1 cellular context compared by ENCODE assay signal in the genomic region with DNA sequence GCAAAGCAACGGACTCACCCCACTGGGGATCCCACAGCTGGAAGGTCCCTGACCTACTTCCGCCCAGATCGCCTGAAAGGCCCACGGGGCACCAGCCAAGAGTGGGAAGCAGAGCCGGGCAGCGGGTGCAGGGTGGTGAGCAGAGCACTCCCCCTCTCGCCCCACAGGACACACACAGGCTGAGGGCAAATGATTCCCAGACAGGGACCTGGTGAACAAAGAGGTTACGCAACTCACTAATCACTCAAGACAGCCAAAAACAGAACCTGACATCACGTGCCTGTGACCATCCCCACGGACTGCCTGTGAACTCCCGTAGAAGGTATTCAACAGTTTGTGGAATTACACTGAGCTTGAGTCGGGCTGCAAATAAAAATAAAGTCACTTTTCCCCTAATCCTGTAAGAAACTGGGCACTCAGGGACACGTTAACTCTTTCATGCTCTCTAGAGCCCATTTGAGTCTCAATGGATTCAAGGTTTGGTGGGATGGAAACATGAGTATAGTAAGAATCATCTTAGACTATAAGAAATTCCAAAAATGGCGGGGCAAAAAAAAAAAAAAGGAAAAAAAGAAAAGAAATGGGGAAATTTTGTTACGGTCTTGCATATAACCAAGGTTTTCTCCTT.
TF ChIP-seq lines count a peak whose summit lies in the region.

No MANE protein-coding gene starts in this region.

TF ChIP-seq in GM23338, 12 proteins besides CTCF, POLR2A, EP300 and RAD21 (continued from another document):
- no peak for TF ChIP-seq ETS1 (IDR thresholded peaks at IDR 0.05)
- TF ChIP-seq NANOG (IDR thresholded peaks at IDR 0.05; ENCODE audit: borderline replicate concordance): no peak
- TF ChIP-seq, protein P1, sequence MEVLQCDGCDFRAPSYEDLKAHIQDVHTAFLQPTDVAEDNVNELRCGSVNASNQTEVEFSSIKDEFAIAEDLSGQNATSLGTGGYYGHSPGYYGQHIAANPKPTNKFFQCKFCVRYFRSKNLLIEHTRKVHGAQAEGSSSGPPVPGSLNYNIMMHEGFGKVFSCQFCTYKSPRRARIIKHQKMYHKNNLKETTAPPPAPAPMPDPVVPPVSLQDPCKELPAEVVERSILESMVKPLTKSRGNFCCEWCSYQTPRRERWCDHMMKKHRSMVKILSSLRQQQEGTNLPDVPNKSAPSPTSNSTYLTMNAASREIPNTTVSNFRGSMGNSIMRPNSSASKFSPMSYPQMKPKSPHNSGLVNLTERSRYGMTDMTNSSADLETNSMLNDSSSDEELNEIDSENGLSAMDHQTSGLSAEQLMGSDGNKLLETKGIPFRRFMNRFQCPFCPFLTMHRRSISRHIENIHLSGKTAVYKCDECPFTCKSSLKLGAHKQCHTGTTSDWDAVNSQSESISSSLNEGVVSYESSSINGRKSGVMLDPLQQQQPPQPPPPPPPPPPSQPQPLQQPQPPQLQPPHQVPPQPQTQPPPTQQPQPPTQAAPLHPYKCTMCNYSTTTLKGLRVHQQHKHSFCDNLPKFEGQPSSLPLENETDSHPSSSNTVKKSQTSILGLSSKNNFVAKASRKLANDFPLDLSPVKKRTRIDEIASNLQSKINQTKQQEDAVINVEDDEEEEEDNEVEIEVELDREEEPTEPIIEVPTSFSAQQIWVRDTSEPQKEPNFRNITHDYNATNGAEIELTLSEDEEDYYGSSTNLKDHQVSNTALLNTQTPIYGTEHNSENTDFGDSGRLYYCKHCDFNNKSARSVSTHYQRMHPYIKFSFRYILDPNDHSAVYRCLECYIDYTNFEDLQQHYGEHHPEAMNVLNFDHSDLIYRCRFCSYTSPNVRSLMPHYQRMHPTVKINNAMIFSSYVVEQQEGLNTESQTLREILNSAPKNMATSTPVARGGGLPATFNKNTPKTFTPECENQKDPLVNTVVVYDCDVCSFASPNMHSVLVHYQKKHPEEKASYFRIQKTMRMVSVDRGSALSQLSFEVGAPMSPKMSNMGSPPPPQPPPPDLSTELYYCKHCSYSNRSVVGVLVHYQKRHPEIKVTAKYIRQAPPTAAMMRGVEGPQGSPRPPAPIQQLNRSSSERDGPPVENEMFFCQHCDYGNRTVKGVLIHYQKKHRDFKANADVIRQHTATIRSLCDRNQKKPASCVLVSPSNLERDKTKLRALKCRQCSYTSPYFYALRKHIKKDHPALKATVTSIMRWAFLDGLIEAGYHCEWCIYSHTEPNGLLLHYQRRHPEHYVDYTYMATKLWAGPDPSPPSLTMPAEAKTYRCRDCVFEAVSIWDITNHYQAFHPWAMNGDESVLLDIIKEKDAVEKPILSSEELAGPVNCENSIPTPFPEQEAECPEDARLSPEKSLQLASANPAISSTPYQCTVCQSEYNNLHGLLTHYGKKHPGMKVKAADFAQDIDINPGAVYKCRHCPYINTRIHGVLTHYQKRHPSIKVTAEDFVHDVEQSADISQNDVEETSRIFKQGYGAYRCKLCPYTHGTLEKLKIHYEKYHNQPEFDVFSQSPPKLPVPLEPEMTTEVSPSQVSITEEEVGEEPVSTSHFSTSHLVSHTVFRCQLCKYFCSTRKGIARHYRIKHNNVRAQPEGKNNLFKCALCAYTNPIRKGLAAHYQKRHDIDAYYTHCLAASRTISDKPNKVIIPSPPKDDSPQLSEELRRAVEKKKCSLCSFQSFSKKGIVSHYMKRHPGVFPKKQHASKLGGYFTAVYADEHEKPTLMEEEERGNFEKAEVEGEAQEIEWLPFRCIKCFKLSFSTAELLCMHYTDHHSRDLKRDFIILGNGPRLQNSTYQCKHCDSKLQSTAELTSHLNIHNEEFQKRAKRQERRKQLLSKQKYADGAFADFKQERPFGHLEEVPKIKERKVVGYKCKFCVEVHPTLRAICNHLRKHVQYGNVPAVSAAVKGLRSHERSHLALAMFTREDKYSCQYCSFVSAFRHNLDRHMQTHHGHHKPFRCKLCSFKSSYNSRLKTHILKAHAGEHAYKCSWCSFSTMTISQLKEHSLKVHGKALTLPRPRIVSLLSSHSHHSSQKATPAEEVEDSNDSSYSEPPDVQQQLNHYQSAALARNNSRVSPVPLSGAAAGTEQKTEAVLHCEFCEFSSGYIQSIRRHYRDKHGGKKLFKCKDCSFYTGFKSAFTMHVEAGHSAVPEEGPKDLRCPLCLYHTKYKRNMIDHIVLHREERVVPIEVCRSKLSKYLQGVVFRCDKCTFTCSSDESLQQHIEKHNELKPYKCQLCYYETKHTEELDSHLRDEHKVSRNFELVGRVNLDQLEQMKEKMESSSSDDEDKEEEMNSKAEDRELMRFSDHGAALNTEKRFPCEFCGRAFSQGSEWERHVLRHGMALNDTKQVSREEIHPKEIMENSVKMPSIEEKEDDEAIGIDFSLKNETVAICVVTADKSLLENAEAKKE (CRISPR knock-in tag; IDR thresholded peaks at IDR 0.05): no peak
- TF ChIP-seq STAT1 (IDR thresholded peaks at IDR 0.05; ENCODE audit: unreplicated experiment): no peak
- no peak for TF ChIP-seq ZNF331 (CRISPR knock-in tag; IDR thresholded peaks at IDR 0.05; ENCODE audit: low read depth)
- no peak for TF ChIP-seq ZNF114 (CRISPR knock-in tag; IDR thresholded peaks at IDR 0.05)
